1 cellular context compared by ENCODE assay signal in genomic region chr11:119368121-119369034, GRCh38.
A peak's percentile ranks its signal among the peaks of the same experiment; 100 is the strongest.
TF ChIP-seq lines count a peak whose summit lies in the region.

No MANE protein-coding gene starts in this region.

TF ChIP-seq in HepG2, 621 proteins besides CTCF, POLR2A, EP300 and RAD21 (continued from another document):
- TF ChIP-seq UBTF (CRISPR knock-in tag; IDR thresholded peaks at IDR 0.05) (peak; percentile 28; the same call in 1 of the 2 replicates), CHCHD3 (CRISPR knock-in tag; IDR thresholded peaks at IDR 0.05) (no peak), ZKSCAN8 (CRISPR knock-in tag; IDR thresholded peaks at IDR 0.05; ENCODE audit: borderline replicate concordance) (peak; percentile 87), KLF13 (CRISPR knock-in tag; IDR thresholded peaks at IDR 0.05) (no peak), NONO (IDR thresholded peaks at IDR 0.05) (no peak), NONO (CRISPR knock-in tag; conservative IDR thresholded peaks at IDR 0.05) (peak; percentile 74; the same call in 1 of the 2 replicates), ZNF616 (CRISPR knock-in tag; IDR thresholded peaks at IDR 0.05; ENCODE audit: low read depth) (no peak), NR0B2 (CRISPR knock-in tag; IDR thresholded peaks at IDR 0.05) (peak; percentile 44; the same call in 1 of the 2 replicates), ZNF431 (CRISPR knock-in tag; IDR thresholded peaks at IDR 0.05; ENCODE audit: borderline replicate concordance, low read depth) (0 out of 2 replicates have a peak, but pooled peaks have one; percentile 2), NFYC (CRISPR knock-in tag; IDR thresholded peaks at IDR 0.05) (no peak), ZBTB8A (CRISPR knock-in tag; IDR thresholded peaks at IDR 0.05; ENCODE audit: borderline replicate concordance, low read depth) (no peak), ZSCAN31 (CRISPR knock-in tag; IDR thresholded peaks at IDR 0.05; ENCODE audit: low read depth) (no peak), THYN1 (CRISPR knock-in tag; IDR thresholded peaks at IDR 0.05; ENCODE audit: borderline replicate concordance, low read depth) (no peak), PRMT3 (CRISPR knock-in tag; IDR thresholded peaks at IDR 0.05; ENCODE audit: borderline replicate concordance, low read depth) (no peak), FOXA1 (IDR thresholded peaks at IDR 0.05) (no peak), FOXA1 (CRISPR knock-in tag; IDR thresholded peaks at IDR 0.05) (no peak), ZNF644 (CRISPR knock-in tag; IDR thresholded peaks at IDR 0.05; ENCODE audit: low read depth) (0 out of 2 replicates have a peak, but pooled peaks have one; percentile 15), CCAR2 (optimal IDR thresholded peaks at IDR 0.05; ENCODE audit: low read depth, low read length) (no peak), POLR2G (IDR thresholded peaks at IDR 0.05; ENCODE audit: low read depth, low read length) (peak; percentile 58; the same call in 1 of the 2 replicates), KDM2A (CRISPR knock-in tag; IDR thresholded peaks at IDR 0.05; ENCODE audit: borderline replicate concordance, low read depth) (no peak), ZNF784 (CRISPR knock-in tag; IDR thresholded peaks at IDR 0.05; ENCODE audit: borderline replicate concordance) (no peak), GLI4 (CRISPR knock-in tag; IDR thresholded peaks at IDR 0.05; ENCODE audit: borderline replicate concordance) (no peak; the same call in 1 of the 2 replicates), ZFYVE20 (CRISPR knock-in tag; IDR thresholded peaks at IDR 0.05; ENCODE audit: borderline replicate concordance, low read depth) (no peak), SMAD9 (CRISPR knock-in tag; IDR thresholded peaks at IDR 0.05) (no peak)
TF ChIP-seq in HepG2: peak in this region for 228.
